ENCODE assay signal across 26 cellular contexts in the genomic region with DNA sequence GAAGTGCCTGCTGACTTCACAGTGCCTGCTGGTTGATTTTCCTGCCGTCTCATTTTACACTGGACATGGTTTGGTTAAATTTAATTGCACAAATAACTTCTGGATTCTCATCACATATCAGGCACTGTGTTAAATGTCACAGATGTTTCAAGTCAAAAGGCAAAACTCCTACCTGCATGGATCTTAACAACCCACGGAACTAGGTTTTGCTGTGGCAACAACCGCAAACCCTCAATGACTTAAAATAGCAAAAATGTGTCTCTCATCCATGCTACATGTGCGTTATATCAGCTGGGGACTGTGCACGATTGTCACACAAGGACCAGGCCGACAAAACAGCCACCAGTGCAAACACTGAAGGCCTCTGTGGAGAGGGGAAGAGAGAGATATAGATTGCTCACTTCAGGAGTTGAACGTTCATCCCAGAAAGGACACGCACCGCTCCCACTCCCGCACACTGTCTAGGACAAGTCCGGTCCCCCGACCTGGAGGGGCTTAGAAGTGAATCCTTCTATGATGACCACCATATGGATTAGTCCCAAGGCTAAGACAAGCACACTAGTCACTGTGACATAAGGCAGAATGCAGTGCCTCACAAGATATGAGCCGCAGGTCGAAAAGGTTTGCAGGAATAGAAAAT.
"Had no signal": no experiment of that assay in that cellular context is flagged by ENCODE, and none has a peak within 500 bp of the region (broad histone marks: within the 10 kb centered on the region; RNA-seq: fewer than 3 reads in every experiment).

No MANE protein-coding gene starts in this region.

- DNase-seq: Kasumi-1; MM.1S; NCI-H1092 treated with DMSO at 0.1 percent for 48 hours; NCI-H1436; NCI-H187; NCI-H2029; NCI-H2081 treated with DMSO at 0.1 percent for 48 hours; NCI-H2171; NCI-H226; NCI-H446; NCI-H510A; NCI-H524 treated with DMSO at 0.1 percent for 48 hours; NCI-H69; NCI-H774; NK-92 treated with Interleukin-12 subunit alpha and Interleukin-12 subunit beta, amount 100 ng/mL, for 24 hours; PC-3; Peyer's patch; Right ventricle myocardium superior; RPMI8226; SIG-M5 had no signal

- H3K27ac ChIP-seq: HL-60, KMS-11, Peyer's patch, SJSA1, SK-N-MC had no signal

- H3K27me3 ChIP-seq: Peyer's patch, SJSA1 had no signal

- H3K9ac ChIP-seq: KMS-11 had no signal

- H3K4me2 ChIP-seq: KMS-11 had no signal

- H3K4me3 ChIP-seq: K562, Peyer's patch, SJSA1, SK-N-MC had no signal

- H3K36me3 ChIP-seq: Peyer's patch, SJSA1 had no signal

- H3K4me3 Mint-ChIP-seq: IgD-negative memory B cell had no signal

- H3K27me3 Mint-ChIP-seq: IgD-negative memory B cell had no signal

- H3K9me3 ChIP-seq: Peyer's patch, SJSA1 had no signal

- H3K36me3 Mint-ChIP-seq: IgD-negative memory B cell had no signal

- H3K4me1 ChIP-seq: Peyer's patch, SJSA1 had no signal

- ATAC-seq: K562, PC-3 had no signal

- H3K27ac Mint-ChIP-seq: IgD-negative memory B cell had no signal
